In the genomic region with DNA sequence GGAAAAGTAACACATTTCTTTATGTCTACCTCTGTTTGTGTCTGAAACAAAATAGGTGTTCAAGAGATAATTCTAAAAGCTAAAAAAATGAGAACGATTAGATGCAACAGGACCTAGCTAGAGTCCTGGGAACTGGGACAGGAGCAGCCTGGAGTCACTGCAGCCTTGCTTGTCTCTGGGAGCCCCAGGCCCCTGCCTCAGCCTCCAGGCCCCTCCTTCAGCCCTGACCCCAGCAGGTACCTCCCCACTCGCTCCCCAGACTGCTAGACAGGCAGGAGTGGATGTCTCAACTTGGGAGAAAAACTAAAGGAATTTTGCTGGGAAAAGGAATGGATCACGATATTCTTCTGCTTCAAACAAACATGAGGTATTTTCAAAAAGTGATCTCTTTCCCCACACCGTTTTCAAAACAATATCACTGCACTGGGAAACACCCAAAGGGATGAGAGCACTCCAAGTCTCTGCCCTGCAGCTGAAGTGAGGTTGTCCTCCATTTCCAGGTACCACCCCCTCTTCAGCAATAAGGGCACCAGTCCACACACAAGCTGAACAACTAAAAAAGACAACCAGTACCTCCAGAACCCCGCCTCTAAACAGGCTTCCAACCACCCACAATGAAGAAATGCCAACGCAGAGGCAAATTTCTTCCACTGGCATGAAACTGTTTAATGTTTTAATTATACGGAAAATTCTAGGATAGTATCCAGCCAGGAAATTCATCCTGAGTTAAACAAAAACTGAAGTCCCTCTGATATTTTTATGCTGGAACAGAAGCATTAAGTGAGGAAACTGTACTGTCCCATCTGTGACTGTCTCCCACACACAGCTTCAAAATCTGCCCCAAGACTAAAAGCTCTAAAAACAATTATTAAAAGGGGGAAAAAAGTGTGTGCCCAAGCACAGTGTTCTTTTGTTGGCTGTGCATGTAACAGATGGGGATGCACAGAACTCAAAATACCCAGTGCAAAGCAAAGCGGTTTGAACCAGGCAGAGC, we compare ENCODE assay signal across 1 cellular context.
TF ChIP-seq lines count a peak whose summit lies in the region.

No MANE protein-coding gene starts in this region.

TF ChIP-seq in SK-N-SH, 30 proteins besides CTCF, POLR2A, EP300 and RAD21:
- TF ChIP-seq NFIC (IDR thresholded peaks at IDR 0.05; ENCODE audit: borderline replicate concordance) (no peak), MEF2A (IDR thresholded peaks at IDR 0.05; ENCODE audit: borderline replicate concordance, low read depth) (no peak), TEAD4 (IDR thresholded peaks at IDR 0.05; ENCODE audit: borderline replicate concordance, insufficient read depth) (no peak), CHD2 (IDR thresholded peaks at IDR 0.05; ENCODE audit: low read length, partially characterized antibody) (no peak), SMC3 (IDR thresholded peaks at IDR 0.05; ENCODE audit: low read depth, low read length) (no peak), MXI1 (IDR thresholded peaks at IDR 0.05; ENCODE audit: low read depth, low read length) (no peak), FOSL2 (IDR thresholded peaks at IDR 0.05; ENCODE audit: borderline replicate concordance, low read depth) (no peak)
- TF ChIP-seq, protein P1, sequence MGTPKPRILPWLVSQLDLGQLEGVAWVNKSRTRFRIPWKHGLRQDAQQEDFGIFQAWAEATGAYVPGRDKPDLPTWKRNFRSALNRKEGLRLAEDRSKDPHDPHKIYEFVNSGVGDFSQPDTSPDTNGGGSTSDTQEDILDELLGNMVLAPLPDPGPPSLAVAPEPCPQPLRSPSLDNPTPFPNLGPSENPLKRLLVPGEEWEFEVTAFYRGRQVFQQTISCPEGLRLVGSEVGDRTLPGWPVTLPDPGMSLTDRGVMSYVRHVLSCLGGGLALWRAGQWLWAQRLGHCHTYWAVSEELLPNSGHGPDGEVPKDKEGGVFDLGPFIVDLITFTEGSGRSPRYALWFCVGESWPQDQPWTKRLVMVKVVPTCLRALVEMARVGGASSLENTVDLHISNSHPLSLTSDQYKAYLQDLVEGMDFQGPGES (IDR thresholded peaks at IDR 0.05; ENCODE audit: low read depth, low read length): no peak
- TF ChIP-seq, protein P2, sequence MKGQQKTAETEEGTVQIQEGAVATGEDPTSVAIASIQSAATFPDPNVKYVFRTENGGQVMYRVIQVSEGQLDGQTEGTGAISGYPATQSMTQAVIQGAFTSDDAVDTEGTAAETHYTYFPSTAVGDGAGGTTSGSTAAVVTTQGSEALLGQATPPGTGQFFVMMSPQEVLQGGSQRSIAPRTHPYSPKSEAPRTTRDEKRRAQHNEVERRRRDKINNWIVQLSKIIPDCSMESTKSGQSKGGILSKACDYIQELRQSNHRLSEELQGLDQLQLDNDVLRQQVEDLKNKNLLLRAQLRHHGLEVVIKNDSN (IDR thresholded peaks at IDR 0.05; ENCODE audit: borderline replicate concordance, low read depth): no peak
- TF ChIP-seq, protein P3, sequence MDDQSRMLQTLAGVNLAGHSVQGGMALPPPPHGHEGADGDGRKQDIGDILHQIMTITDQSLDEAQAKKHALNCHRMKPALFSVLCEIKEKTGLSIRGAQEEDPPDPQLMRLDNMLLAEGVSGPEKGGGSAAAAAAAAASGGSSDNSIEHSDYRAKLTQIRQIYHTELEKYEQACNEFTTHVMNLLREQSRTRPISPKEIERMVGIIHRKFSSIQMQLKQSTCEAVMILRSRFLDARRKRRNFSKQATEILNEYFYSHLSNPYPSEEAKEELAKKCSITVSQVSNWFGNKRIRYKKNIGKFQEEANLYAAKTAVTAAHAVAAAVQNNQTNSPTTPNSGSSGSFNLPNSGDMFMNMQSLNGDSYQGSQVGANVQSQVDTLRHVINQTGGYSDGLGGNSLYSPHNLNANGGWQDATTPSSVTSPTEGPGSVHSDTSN (IDR thresholded peaks at IDR 0.05): no peak
- TF ChIP-seq, protein P4, sequence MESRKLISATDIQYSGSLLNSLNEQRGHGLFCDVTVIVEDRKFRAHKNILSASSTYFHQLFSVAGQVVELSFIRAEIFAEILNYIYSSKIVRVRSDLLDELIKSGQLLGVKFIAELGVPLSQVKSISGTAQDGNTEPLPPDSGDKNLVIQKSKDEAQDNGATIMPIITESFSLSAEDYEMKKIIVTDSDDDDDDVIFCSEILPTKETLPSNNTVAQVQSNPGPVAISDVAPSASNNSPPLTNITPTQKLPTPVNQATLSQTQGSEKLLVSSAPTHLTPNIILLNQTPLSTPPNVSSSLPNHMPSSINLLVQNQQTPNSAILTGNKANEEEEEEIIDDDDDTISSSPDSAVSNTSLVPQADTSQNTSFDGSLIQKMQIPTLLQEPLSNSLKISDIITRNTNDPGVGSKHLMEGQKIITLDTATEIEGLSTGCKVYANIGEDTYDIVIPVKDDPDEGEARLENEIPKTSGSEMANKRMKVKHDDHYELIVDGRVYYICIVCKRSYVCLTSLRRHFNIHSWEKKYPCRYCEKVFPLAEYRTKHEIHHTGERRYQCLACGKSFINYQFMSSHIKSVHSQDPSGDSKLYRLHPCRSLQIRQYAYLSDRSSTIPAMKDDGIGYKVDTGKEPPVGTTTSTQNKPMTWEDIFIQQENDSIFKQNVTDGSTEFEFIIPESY (IDR thresholded peaks at IDR 0.05; ENCODE audit: borderline replicate concordance, low read depth): no peak
- TF ChIP-seq, protein P5, sequence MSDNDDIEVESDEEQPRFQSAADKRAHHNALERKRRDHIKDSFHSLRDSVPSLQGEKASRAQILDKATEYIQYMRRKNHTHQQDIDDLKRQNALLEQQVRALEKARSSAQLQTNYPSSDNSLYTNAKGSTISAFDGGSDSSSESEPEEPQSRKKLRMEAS (IDR thresholded peaks at IDR 0.05; ENCODE audit: low read depth): no peak
